Comparison of ENCODE assay signal across 1 cellular context in the genomic region with DNA sequence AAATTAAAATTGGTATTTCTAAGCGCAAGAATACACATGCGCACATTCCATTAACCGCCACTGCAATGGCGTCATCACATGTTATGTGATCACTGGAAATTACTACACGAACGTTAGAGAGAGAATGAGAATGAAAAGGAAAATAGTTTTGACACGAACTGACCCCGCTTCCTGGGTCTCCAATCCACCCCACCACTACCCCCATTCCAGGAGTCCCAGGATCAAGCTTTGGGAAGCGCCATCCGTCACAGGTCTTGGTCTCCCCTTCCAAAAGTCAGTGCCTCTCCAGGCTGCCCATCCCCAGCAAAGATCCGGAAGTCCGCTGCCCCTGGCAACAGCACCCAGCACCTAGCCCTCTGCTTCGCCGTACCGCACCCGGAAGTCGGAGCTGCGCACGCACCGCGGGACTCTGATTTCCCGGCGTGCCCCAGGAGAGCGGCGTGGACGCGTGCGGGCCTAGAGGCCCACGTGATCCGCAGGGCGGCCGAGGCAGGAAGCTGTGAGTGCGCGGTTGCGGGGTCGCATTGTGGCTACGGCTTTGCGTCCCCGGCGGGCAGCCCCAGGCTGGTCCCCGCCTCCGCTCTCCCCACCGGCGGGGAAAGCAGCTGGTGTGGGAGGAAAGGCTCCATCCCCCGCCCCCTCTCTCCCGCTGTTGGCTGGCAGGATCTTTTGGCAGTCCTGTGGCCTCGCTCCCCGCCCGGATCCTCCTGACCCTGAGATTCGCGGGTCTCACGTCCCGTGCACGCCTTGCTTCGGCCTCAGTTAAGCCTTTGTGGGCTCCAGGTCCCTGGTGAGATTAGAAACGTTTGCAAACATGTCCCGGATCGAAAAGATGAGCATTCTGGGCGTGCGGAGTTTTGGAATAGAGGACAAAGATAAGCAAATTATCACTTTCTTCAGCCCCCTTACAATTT.
TF ChIP-seq lines count a peak whose summit lies in the region.

TSS of gene RAD50 (plus strand) at position 467 of the 914 bp plus-strand sequence. CDS start at position 815, 348 bp downstream.

TF ChIP-seq in K562, 482 proteins besides CTCF, POLR2A, EP300 and RAD21 (continued from another document and continues in another):
- TF ChIP-seq, protein P1, sequence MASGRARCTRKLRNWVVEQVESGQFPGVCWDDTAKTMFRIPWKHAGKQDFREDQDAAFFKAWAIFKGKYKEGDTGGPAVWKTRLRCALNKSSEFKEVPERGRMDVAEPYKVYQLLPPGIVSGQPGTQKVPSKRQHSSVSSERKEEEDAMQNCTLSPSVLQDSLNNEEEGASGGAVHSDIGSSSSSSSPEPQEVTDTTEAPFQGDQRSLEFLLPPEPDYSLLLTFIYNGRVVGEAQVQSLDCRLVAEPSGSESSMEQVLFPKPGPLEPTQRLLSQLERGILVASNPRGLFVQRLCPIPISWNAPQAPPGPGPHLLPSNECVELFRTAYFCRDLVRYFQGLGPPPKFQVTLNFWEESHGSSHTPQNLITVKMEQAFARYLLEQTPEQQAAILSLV (tag; IDR thresholded peaks at IDR 0.05), result peak; percentile 10; the same call in 1 of the 2 replicates
- 0 out of 2 replicates have a peak, but pooled peaks have one; percentile 63 for TF ChIP-seq CUX1 (CRISPR knock-in tag; IDR thresholded peaks at IDR 0.05)
- TF ChIP-seq KDM4B (IDR thresholded peaks at IDR 0.05; ENCODE audit: borderline replicate concordance in 2 of 2, low read depth in 1 of 2), result peak in 1 of 2 experiments; percentile 66; a peak in 1 of 4 replicates
- no peak for TF ChIP-seq PCBP2 (IDR thresholded peaks at IDR 0.05; ENCODE audit: low read depth, low read length, poor library complexity, severe bottlenecking)
- no peak for TF ChIP-seq KAT2B (IDR thresholded peaks at IDR 0.05; ENCODE audit: low read depth, low read length)
- no peak for TF ChIP-seq ZNF551 (CRISPR knock-in tag; IDR thresholded peaks at IDR 0.05)
- peak; percentile 75 for TF ChIP-seq CBFA2T2 (conservative IDR thresholded peaks at IDR 0.05)
- TF ChIP-seq IRF2 (CRISPR knock-in tag; IDR thresholded peaks at IDR 0.05), result no peak
- peak; percentile 74; the same call in 1 of the 2 replicates for TF ChIP-seq PREB (CRISPR knock-in tag; IDR thresholded peaks at IDR 0.05)
- no peak for TF ChIP-seq NR0B1 (IDR thresholded peaks at IDR 0.05; ENCODE audit: partially characterized antibody)
- peak; percentile 99 for TF ChIP-seq L3MBTL2 (IDR thresholded peaks at IDR 0.05)
- peak in 1 of 2 experiments; percentile 69; a peak in 1 of 4 replicates for TF ChIP-seq CSDE1 (IDR thresholded peaks at IDR 0.05)
- peak; percentile 74; the same call in 1 of the 2 replicates for TF ChIP-seq MBD2 (IDR thresholded peaks at IDR 0.05; ENCODE audit: borderline replicate concordance, low read depth)
- 0 out of 2 replicates have a peak, but pooled peaks have one; percentile 7 for TF ChIP-seq SMARCA4 (IDR thresholded peaks at IDR 0.05)
- TF ChIP-seq SOX6 (IDR thresholded peaks at IDR 0.05), result peak; percentile 62; the same call in 1 of the 2 replicates
- TF ChIP-seq, protein P2, sequence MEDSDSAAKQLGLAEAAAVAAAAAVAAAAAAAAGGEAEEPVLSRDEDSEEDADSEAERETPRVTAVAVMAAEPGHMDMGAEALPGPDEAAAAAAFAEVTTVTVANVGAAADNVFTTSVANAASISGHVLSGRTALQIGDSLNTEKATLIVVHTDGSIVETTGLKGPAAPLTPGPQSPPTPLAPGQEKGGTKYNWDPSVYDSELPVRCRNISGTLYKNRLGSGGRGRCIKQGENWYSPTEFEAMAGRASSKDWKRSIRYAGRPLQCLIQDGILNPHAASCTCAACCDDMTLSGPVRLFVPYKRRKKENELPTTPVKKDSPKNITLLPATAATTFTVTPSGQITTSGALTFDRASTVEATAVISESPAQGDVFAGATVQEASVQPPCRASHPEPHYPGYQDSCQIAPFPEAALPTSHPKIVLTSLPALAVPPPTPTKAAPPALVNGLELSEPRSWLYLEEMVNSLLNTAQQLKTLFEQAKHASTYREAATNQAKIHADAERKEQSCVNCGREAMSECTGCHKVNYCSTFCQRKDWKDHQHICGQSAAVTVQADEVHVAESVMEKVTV (CRISPR knock-in tag; IDR thresholded peaks at IDR 0.05), result no peak
- TF ChIP-seq BRD4 (IDR thresholded peaks at IDR 0.05), result peak; percentile 84; the same call in 1 of the 2 replicates
- TF ChIP-seq ZNF561 (CRISPR knock-in tag; conservative IDR thresholded peaks at IDR 0.05), result 0 out of 2 replicates have a peak, but pooled peaks have one; percentile 9
- 0 out of 2 replicates have a peak, but pooled peaks have one; percentile 50 for TF ChIP-seq ZC3H11A (IDR thresholded peaks at IDR 0.05; ENCODE audit: low read depth, low read length)
- TF ChIP-seq, protein P3, sequence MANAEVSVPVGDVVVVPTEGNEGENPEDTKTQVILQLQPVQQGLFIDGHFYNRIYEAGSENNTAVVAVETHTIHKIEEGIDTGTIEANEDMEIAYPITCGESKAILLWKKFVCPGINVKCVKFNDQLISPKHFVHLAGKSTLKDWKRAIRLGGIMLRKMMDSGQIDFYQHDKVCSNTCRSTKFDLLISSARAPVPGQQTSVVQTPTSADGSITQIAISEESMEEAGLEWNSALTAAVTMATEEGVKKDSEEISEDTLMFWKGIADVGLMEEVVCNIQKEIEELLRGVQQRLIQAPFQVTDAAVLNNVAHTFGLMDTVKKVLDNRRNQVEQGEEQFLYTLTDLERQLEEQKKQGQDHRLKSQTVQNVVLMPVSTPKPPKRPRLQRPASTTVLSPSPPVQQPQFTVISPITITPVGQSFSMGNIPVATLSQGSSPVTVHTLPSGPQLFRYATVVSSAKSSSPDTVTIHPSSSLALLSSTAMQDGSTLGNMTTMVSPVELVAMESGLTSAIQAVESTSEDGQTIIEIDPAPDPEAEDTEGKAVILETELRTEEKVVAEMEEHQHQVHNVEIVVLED (CRISPR knock-in tag; IDR thresholded peaks at IDR 0.05), result peak; percentile 85
- peak; percentile 98 for TF ChIP-seq POLR2G (IDR thresholded peaks at IDR 0.05; ENCODE audit: low read depth, low read length)
- peak; percentile 59 to 71; a peak in 1 of 4 replicates for TF ChIP-seq TEAD1 (CRISPR knock-in tag; IDR thresholded peaks at IDR 0.05)
- TF ChIP-seq SRSF3 (IDR thresholded peaks at IDR 0.05; ENCODE audit: insufficient read depth, low read length), result no peak
- TF ChIP-seq ASH1L (IDR thresholded peaks at IDR 0.05; ENCODE audit: borderline replicate concordance, low read depth, partially characterized antibody), result peak; percentile 66
- TF ChIP-seq NFYB (IDR thresholded peaks at IDR 0.05; ENCODE audit: extremely low read depth, insufficient read length), result no peak
- peak; percentile 47 for TF ChIP-seq PCBP1 (IDR thresholded peaks at IDR 0.05; ENCODE audit: low read depth, low read length, poor library complexity, severe bottlenecking)
- TF ChIP-seq KAT7 (CRISPR knock-in tag; IDR thresholded peaks at IDR 0.05; ENCODE audit: borderline replicate concordance), result no peak
- peak; percentile 99 for TF ChIP-seq RBFOX2 (IDR thresholded peaks at IDR 0.05; ENCODE audit: low read depth, low read length)
- TF ChIP-seq IFI16 (CRISPR knock-in tag; IDR thresholded peaks at IDR 0.05), result no peak
- no peak for TF ChIP-seq NCOA6 (IDR thresholded peaks at IDR 0.05)
- TF ChIP-seq ZNF518B (CRISPR knock-in tag; IDR thresholded peaks at IDR 0.05), result no peak
- TF ChIP-seq FOXP1 (CRISPR knock-in tag; IDR thresholded peaks at IDR 0.05), result peak; percentile 94
- TF ChIP-seq ATF7 (IDR thresholded peaks at IDR 0.05), result peak; percentile 91
- TF ChIP-seq ARID1B (IDR thresholded peaks at IDR 0.05), result peak; percentile 22; the same call in 1 of the 2 replicates
- TF ChIP-seq SRF (CRISPR knock-in tag; IDR thresholded peaks at IDR 0.05), result peak in 1 of 2 experiments; percentile 68; a peak in 1 of 4 replicates
- TF ChIP-seq TEAD2 (tag; IDR thresholded peaks at IDR 0.05), result no peak; the same call in 1 of the 2 replicates
- no peak for TF ChIP-seq ZNF224 (CRISPR knock-in tag; IDR thresholded peaks at IDR 0.05)
- TF ChIP-seq RUNX1 (IDR thresholded peaks at IDR 0.05; ENCODE audit: low read depth), result no peak
- TF ChIP-seq RAD51 (IDR thresholded peaks at IDR 0.05; ENCODE audit: borderline replicate concordance, low read depth), result peak; percentile 96
- peak in 1 of 2 experiments; percentile 37; a peak in 1 of 4 replicates for TF ChIP-seq FOXA3 (CRISPR knock-in tag; conservative IDR thresholded peaks at IDR 0.05 in 1 of 2, IDR thresholded peaks at IDR 0.05 in 1 of 2)
- peak; percentile 65 for TF ChIP-seq POLR2H (tag; IDR thresholded peaks at IDR 0.05; ENCODE audit: low read depth)
- peak; percentile 98 for TF ChIP-seq ETV5 (CRISPR knock-in tag; IDR thresholded peaks at IDR 0.05; ENCODE audit: low read depth)
- TF ChIP-seq, protein P4, sequence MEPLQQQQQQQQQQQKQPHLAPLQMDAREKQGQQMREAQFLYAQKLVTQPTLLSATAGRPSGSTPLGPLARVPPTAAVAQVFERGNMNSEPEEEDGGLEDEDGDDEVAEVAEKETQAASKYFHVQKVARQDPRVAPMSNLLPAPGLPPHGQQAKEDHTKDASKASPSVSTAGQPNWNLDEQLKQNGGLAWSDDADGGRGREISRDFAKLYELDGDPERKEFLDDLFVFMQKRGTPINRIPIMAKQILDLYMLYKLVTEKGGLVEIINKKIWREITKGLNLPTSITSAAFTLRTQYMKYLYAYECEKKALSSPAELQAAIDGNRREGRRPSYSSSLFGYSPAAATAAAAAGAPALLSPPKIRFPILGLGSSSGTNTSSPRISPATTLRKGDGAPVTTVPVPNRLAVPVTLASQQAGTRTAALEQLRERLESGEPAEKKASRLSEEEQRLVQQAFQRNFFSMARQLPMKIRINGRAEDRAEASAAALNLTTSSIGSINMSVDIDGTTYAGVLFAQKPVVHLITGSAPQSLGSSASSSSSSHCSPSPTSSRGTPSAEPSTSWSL (CRISPR knock-in tag; IDR thresholded peaks at IDR 0.05; ENCODE audit: borderline replicate concordance), result no peak
